13 cellular contexts compared by ENCODE assay signal in genomic region chr2:45683292-45683691, GRCh38. TPM values are rescaled to one million over a fixed set of nuclear protein-coding genes. Genes with fewer than 3 reads are reported as not detected.
A peak's percentile ranks its signal among the peaks of the same experiment; 100 is the strongest.
DNase-seq lines count a peak whose midpoint lies in the region; ATAC-seq and TF ChIP-seq lines count a peak whose summit lies in the region.
"Had no signal": no experiment of that assay in that cellular context is flagged by ENCODE, and none has a peak within 500 bp of the region (broad histone marks: within the 10 kb centered on the region; RNA-seq: fewer than 3 reads in every experiment).

No MANE protein-coding gene starts in this region.

- intact Hi-C loops in Calu3 (cut with micrococcal nuclease; ENCODE audit: unreplicated experiment) = no loop called here
- intact Hi-C loops in colonic mucosa (cut with DNase I) = no loop called here

- H3K36me3 ChIP-seq in colonic mucosa (no peaks in the 10 kb centered on the region), smooth muscle cell (ENCODE audit: low read depth) (no peaks in the 10 kb centered on the region)
- H3K36me3 ChIP-seq: MG63 had no signal

- ATAC-seq in memory B cell (ENCODE audit: low read depth) = no peak
- no peak for ATAC-seq in HG02678 (IDR thresholded peaks at IDR 0.05; ENCODE audit: unreplicated experiment)
- ATAC-seq: SK-N-SH treated with all-trans-retinoic acid at 6 μM for 48 hours had no signal

- BruUV-seq in Calu3 (replicated peaks; lab: Mats Ljungman, UMichigan) = no TSS peak

- H3K4me1 Mint-ChIP-seq in Calu3 (ENCODE audit: low read depth, unreplicated experiment) = peaks cover 57% of the 10 kb centered on the region
- H3K4me1 Mint-ChIP-seq in memory B cell = peaks cover 29% of the 10 kb centered on the region

- H3K27me3 ChIP-seq in colonic mucosa (no peaks in the 10 kb centered on the region), smooth muscle cell (ENCODE audit: low read depth) (no peaks in the 10 kb centered on the region)
- H3K27me3 ChIP-seq: MG63 had no signal

- no peaks in the 10 kb centered on the region for H3K4me1 ChIP-seq in colonic mucosa
- peaks cover 7% of the 10 kb centered on the region for H3K4me1 ChIP-seq in smooth muscle cell (ENCODE audit: low read depth)

- peak overlapping the region in 1 of 2 donors; percentile 7 for H3K9ac ChIP-seq in colonic mucosa (ENCODE audit: low read depth in 2 of 2, low read length in 2 of 2)
- H3K9ac ChIP-seq in smooth muscle cell (ENCODE audit: low read depth) = no peak overlapping the region

- H3K9me3 ChIP-seq in colonic mucosa = no peaks in the 10 kb centered on the region
- no peaks in the 10 kb centered on the region for H3K9me3 ChIP-seq in smooth muscle cell (replicated peaks; ENCODE audit: low read depth)
- H3K9me3 ChIP-seq: MG63 had no signal

- peaks cover 29% of the 10 kb centered on the region for H4K20me1 ChIP-seq in smooth muscle cell (ENCODE audit: low read depth)

- peaks cover 7% of the 10 kb centered on the region for H3K36me3 Mint-ChIP-seq in Calu3 (ENCODE audit: insufficient read depth, unreplicated experiment)
- H3K36me3 Mint-ChIP-seq in memory B cell = peaks cover 4% of the 10 kb centered on the region
- H3K36me3 Mint-ChIP-seq: CD4-positive, CD25-positive, alpha-beta regulatory T cell had no signal

- H3K4me2 ChIP-seq in smooth muscle cell = no peak overlapping the region

- H3F3A ChIP-seq in smooth muscle cell (ENCODE audit: low read depth) = peaks cover under 1% of the 10 kb centered on the region

- H3K27ac Mint-ChIP-seq in Calu3 (ENCODE audit: unreplicated experiment) = peak overlapping the region; percentile 88
- peak overlapping the region; percentile 71 for H3K27ac Mint-ChIP-seq in memory B cell
- H3K27ac Mint-ChIP-seq: CD4-positive, CD25-positive, alpha-beta regulatory T cell had no signal

- no peak for DNase-seq in Calu3
- DNase-seq in colonic mucosa = no peak
- DNase-seq in memory B cell (ENCODE audit: low spot score in 2 of 2) = no peak
- DNase-seq in smooth muscle cell (lab: John Stamatoyannopoulos, UW; ENCODE audit: unreplicated experiment) = no peak
- no peak for DNase-seq in SIG-M5 (lab: John Stamatoyannopoulos, UW)
- no peak for DNase-seq in activated naive CD4-positive, alpha-beta T cell treated with anti-CD3 and anti-CD28 coated beads, Interleukin-2, amount 50 U/mL, for 16 hours
- DNase-seq: CD4-positive, CD25-positive, alpha-beta regulatory T cell; DMS79; MG63; NCI-H1417 treated with DMSO at 0.1 percent for 48 hours; NCI-H187 had no signal

- CTCF ChIA-PET in Calu3 (lab: Charles Lee) = no interaction called here

- TF ChIP-seq CTCF in Calu3 (IDR thresholded peaks at IDR 0.05; ENCODE audit: unreplicated experiment) (no peak), colonic mucosa (IDR thresholded peaks at IDR 0.05) (no peak), smooth muscle cell (IDR thresholded peaks at IDR 0.05; ENCODE audit: borderline replicate concordance, insufficient read depth, poor library complexity, severe bottlenecking) (no peak)

- H3K9me3 Mint-ChIP-seq in Calu3 (ENCODE audit: low read depth, unreplicated experiment) (no peaks in the 10 kb centered on the region), memory B cell (no peaks in the 10 kb centered on the region)

- 72% methylated on average over 3 of the region's 3 CpGs for WGBS in smooth muscle cell (ENCODE audit: low lambda C conversion rate)

- H3K27me3 Mint-ChIP-seq in Calu3 (ENCODE audit: unreplicated experiment) (no peaks in the 10 kb centered on the region), memory B cell (no peaks in the 10 kb centered on the region)
- H3K27me3 Mint-ChIP-seq: CD4-positive, CD25-positive, alpha-beta regulatory T cell had no signal

- H3K4me3 ChIP-seq in colonic mucosa = no peak overlapping the region
- H3K4me3 ChIP-seq in smooth muscle cell = no peak overlapping the region
- H3K4me3 ChIP-seq: MG63 had no signal

- peaks cover 93% of the 10 kb centered on the region for H3K79me2 ChIP-seq in smooth muscle cell (ENCODE audit: low read depth)

- H3K27ac ChIP-seq in colonic mucosa (peak overlapping the region; percentile 20), smooth muscle cell (ENCODE audit: low read depth) (peak overlapping the region; percentile 77)

- H3K4me3 Mint-ChIP-seq in Calu3 (ENCODE audit: low read depth, unreplicated experiment) (peak overlapping the region; percentile 29), memory B cell (no peak overlapping the region)
- H3K4me3 Mint-ChIP-seq: CD4-positive, CD25-positive, alpha-beta regulatory T cell had no signal

- H2AFZ ChIP-seq in smooth muscle cell (ENCODE audit: low read depth) = no peak overlapping the region

RNA-seq across cellular contexts. Expression of gene PRKCE, which starts 31.8 kb away (rescaled TPM):
- total RNA-seq in Calu3 (2022) (17.7 and 20.6 TPM in 2 replicates), colonic mucosa (10 to 100 TPM; 17.5 to 25.8 TPM), smooth muscle cell (16.2 and 20.6 TPM in 2 replicates)
- 25.4 and 29.1 TPM in 2 replicates for polyA plus RNA-seq in smooth muscle cell
